ENCODE assay signal across 32 cellular contexts in the genomic region with DNA sequence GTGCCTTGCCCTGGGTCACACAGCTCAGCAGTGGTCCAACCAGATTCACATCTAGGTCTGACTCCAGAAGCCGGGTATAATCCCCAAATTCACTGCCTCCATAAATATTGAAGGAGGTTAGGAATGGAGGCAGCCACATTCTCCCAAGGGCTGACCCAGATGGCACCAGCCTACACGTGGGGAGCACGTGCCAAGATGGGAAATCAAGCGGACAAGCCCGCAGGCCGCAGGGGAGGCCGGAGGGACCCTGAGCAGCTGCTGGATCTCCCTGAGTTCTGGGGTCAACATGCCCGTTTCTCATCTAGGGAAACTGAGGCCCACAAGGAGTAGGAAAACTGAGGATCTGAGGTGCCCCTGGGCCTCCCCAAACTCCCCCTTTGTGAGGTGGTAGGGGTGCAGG. TPM values are rescaled to one million over a fixed set of nuclear protein-coding genes. Genes with fewer than 3 reads are reported as not detected.
A peak's percentile ranks its signal among the peaks of the same experiment; 100 is the strongest.
DNase-seq lines count a peak whose midpoint lies in the region; ATAC-seq, FAIRE-seq and TF ChIP-seq lines count a peak whose summit lies in the region.
"Had no signal": no experiment of that assay in that cellular context is flagged by ENCODE, and none has a peak within 500 bp of the region (broad histone marks: within the 10 kb centered on the region; RNA-seq: fewer than 3 reads in every experiment).

No MANE protein-coding gene starts in this region.

- H2AFZ ChIP-seq in HepG2 (ENCODE audit: low read length) (no peak overlapping the region), KMS-11 (ENCODE audit: low read depth) (no peak overlapping the region), K562 (ENCODE audit: low read depth, low read length) (no peak overlapping the region)

- FAIRE-seq in HepG2 (lab: Jason Lieb, UNC): no peak
- no peak for FAIRE-seq in K562 (lab: Jason Lieb, UNC)
- FAIRE-seq: A204.1, A549, D721Med had no signal

- H3K4me2 ChIP-seq in HepG2 (ENCODE audit: low read depth, low read length) (no peak overlapping the region), KMS-11 (peak overlapping the region; percentile 71; the same call in 1 of the 2 replicates), K562 (ENCODE audit: insufficient read depth, low read length) (no peak overlapping the region)
- H3K4me2 ChIP-seq: A549; BLaER1; BLaER1 treated with 17β-estradiol and CSF1 and Interleukin-3, amounts not matched to agents 10 nM and 100 nM had no signal

- H3K9ac ChIP-seq in HepG2 (ENCODE audit: insufficient read depth, low read depth, low read length): no peak overlapping the region
- H3K9ac ChIP-seq in KMS-11: no peak overlapping the region
- no peak overlapping the region for H3K9ac ChIP-seq in K562 (ENCODE audit: insufficient read depth in 1 of 2, low read depth in 2 of 2, low read length in 2 of 2)
- H3K9ac ChIP-seq: BLaER1; BLaER1 treated with 17β-estradiol and CSF1 and Interleukin-3, amounts not matched to agents 10 nM and 100 nM had no signal

- CTCF ChIA-PET in HepG2 (lab: Yijun Ruan, JAX; ENCODE audit: low intra/inter-chr PET ratio, low total read pairs): no interaction called here
- CTCF ChIA-PET in K562 (lab: Yijun Ruan, JAX; ENCODE audit: low intra/inter-chr PET ratio): no interaction called here

- H3K36me3 ChIP-seq in HepG2 (replicated peaks in 1 of 2; ENCODE audit: control insufficient read depth in 1 of 2, insufficient read depth in 2 of 2, low read length in 2 of 2): no peaks in the 10 kb centered on the region
- no peaks in the 10 kb centered on the region for H3K36me3 ChIP-seq in right lobe of liver
- H3K36me3 ChIP-seq in KMS-11 (ENCODE audit: insufficient read depth): no peaks in the 10 kb centered on the region
- H3K36me3 ChIP-seq in K562 (ENCODE audit: control insufficient read depth, insufficient read depth, low read length): no peaks in the 10 kb centered on the region
- no peaks in the 10 kb centered on the region for H3K36me3 ChIP-seq in uterus
- H3K36me3 ChIP-seq: BE2C; BLaER1; BLaER1 treated with 17β-estradiol and CSF1 and Interleukin-3, amounts not matched to agents 10 nM and 100 nM had no signal

- DNase-seq in HepG2 (ENCODE audit: low spot score) (no peak), right lobe of liver (no peak), K562 (ENCODE audit: extremely low read depth in 1 of 4, low spot score in 3 of 4) (no peak), NCI-H526 (lab: John Stamatoyannopoulos, UW) (no peak), uterus (no peak)
- DNase-seq: 8988T; ACHN; AML-193; BE2C; C1 segment of cervical spinal cord; Caco-2; Calu3; CD4-positive, alpha-beta memory T cell; CD4-positive, alpha-beta T cell; CD8-positive, alpha-beta memory T cell; CD8-positive, alpha-beta T cell; COR-L47; DMS 273 treated with DMSO at 0.1 percent for 48 hours; DMS153; DMS53; DMS79; DMS79 treated with DMSO at 0.1 percent for 48 hours; DND-41; EL had no signal

- no peak for ATAC-seq in HepG2
- no peak for ATAC-seq in right lobe of liver
- no peak for ATAC-seq in K562
- ATAC-seq: A549; CD8-positive, alpha-beta T cell had no signal

- H3K4me1 ChIP-seq in HepG2 (ENCODE audit: insufficient read depth, low read length) (no peaks in the 10 kb centered on the region), right lobe of liver (no peaks in the 10 kb centered on the region), KMS-11 (ENCODE audit: low read depth, poor library complexity, severe bottlenecking) (peaks cover 69% of the 10 kb centered on the region), K562 (replicated peaks in 1 of 2; ENCODE audit: control insufficient read depth in 2 of 2, insufficient read depth in 2 of 2, low read length in 2 of 2) (peaks cover 0 to 3% of the 10 kb centered on the region in 2 experiments; a peak in 1 of 5 replicates), uterus (no peaks in the 10 kb centered on the region)
- H3K4me1 ChIP-seq: A549; BE2C; BLaER1; BLaER1 treated with 17β-estradiol and CSF1 and Interleukin-3, amounts not matched to agents 10 nM and 100 nM; Caco-2 had no signal

- BruUV-seq in HepG2 (replicated peaks; lab: Mats Ljungman, UMichigan): no TSS peak
- BruUV-seq in K562 (replicated peaks; lab: Mats Ljungman, UMichigan): no TSS peak

- intact Hi-C loops in HepG2 (cut with micrococcal nuclease; ENCODE audit: unreplicated experiment) (no loop called here), right lobe of liver (cut with DNase I) (no loop called here), K562 (cut with micrococcal nuclease) (no loop called here), uterus (cut with DNase I; ENCODE audit: low total_unique reads) (no loop called here)

- H3K27ac ChIP-seq in HepG2 (ENCODE audit: extremely low read length, insufficient read depth, low read length) (no peak overlapping the region), right lobe of liver (no peak overlapping the region), KMS-11 (no peak overlapping the region; the same call in 1 of the 2 replicates), K562 (ENCODE audit: extremely low read depth, low read depth, low read length) (no peak overlapping the region), uterus (no peak overlapping the region)
- H3K27ac ChIP-seq: 22Rv1; A549; BLaER1; BLaER1 treated with 17β-estradiol and CSF1 and Interleukin-3, amounts not matched to agents 10 nM and 100 nM; C4-2B had no signal

- TF ChIP-seq CTCF in HepG2 (CRISPR knock-in tag; IDR thresholded peaks at IDR 0.05) (no peak), right lobe of liver (IDR thresholded peaks at IDR 0.05) (no peak), KMS-11 (conservative IDR thresholded peaks at IDR 0.05; ENCODE audit: low read depth, low read length) (no peak), K562 (IDR thresholded peaks at IDR 0.05 in 2 of 3, conservative IDR thresholded peaks at IDR 0.05 in 1 of 3; ENCODE audit: insufficient read depth in 2 of 3, low read depth in 1 of 3, low read length in 3 of 3) (no peak), uterus (IDR thresholded peaks at IDR 0.05) (no peak)

- H3K4me3 ChIP-seq in HepG2 (replicated peaks in 1 of 3; ENCODE audit: insufficient read depth in 1 of 3, low read depth in 2 of 3, low read length in 3 of 3) (no peak overlapping the region), right lobe of liver (no peak overlapping the region), KMS-11 (IDR thresholded peaks at IDR 0.05; ENCODE audit: insufficient read depth, low read depth, low read length) (no peak overlapping the region), K562 (no peak overlapping the region), uterus (no peak overlapping the region)
- H3K4me3 ChIP-seq: A549; BLaER1; BLaER1 treated with 17β-estradiol and CSF1 and Interleukin-3, amounts not matched to agents 10 nM and 100 nM had no signal

- no peaks in the 10 kb centered on the region for H3K9me1 ChIP-seq in K562 (ENCODE audit: control insufficient read depth, insufficient read depth, low read length)

- TF ChIP-seq POLR2A in HepG2 (IDR thresholded peaks at IDR 0.05; ENCODE audit: insufficient read depth in 1 of 2, low read depth in 2 of 2, low read length in 2 of 2) (no peak), right lobe of liver (IDR thresholded peaks at IDR 0.05) (no peak), K562 (conservative IDR thresholded peaks at IDR 0.05) (no peak), uterus (IDR thresholded peaks at IDR 0.05) (no peak)

- H3K9me3 ChIP-seq in HepG2 (ENCODE audit: low read length) (no peaks in the 10 kb centered on the region), right lobe of liver (no peaks in the 10 kb centered on the region), K562 (replicated peaks; ENCODE audit: control insufficient read depth, insufficient read depth, low read depth, low read length) (no peaks in the 10 kb centered on the region), uterus (no peaks in the 10 kb centered on the region)
- H3K9me3 ChIP-seq: A549; BE2C; BLaER1; BLaER1 treated with 17β-estradiol and CSF1 and Interleukin-3, amounts not matched to agents 10 nM and 100 nM; Caco-2 had no signal

- WGBS in HepG2 (ENCODE audit: low lambda C conversion rate): 46% methylated on average over 7 of the region's 8 CpGs
- WGBS in right lobe of liver (ENCODE audit: insufficient coverage, low coverage, low lambda C conversion rate, missing lambda C conversion rate): 70% methylated on average over 8 of the region's 8 CpGs
- 17% methylated on average over 8 of the region's 8 CpGs for WGBS in K562 (ENCODE audit: insufficient coverage, low coverage, missing lambda C conversion rate)

- H4K20me1 ChIP-seq in HepG2 (ENCODE audit: insufficient read depth, low read length) (no peaks in the 10 kb centered on the region), KMS-11 (ENCODE audit: insufficient read depth) (no peaks in the 10 kb centered on the region), K562 (replicated peaks; ENCODE audit: control insufficient read depth, insufficient read depth, low read length) (no peaks in the 10 kb centered on the region)
- H4K20me1 ChIP-seq: BLaER1; BLaER1 treated with 17β-estradiol and CSF1 and Interleukin-3, amounts not matched to agents 10 nM and 100 nM had no signal

- in situ Hi-C loops in HepG2 (cut with HindIII; ENCODE audit: extremely low pct_ligation_motif_present, low pct_unique_long_range_greater_than_20kb): no loop called here
- in situ Hi-C loops in K562 (cut with MboI): no loop called here

- TF ChIP-seq RAD21 in HepG2 (CRISPR knock-in tag; IDR thresholded peaks at IDR 0.05): no peak
- no peak for TF ChIP-seq RAD21 in K562 (CRISPR knock-in tag; conservative IDR thresholded peaks at IDR 0.05 in 1 of 2, IDR thresholded peaks at IDR 0.05 in 1 of 2)

- POLR2A ChIA-PET in HepG2 (lab: Yijun Ruan, JAX): no interaction called here
- POLR2A ChIA-PET in K562 (lab: Yijun Ruan, JAX): interaction anchor here (0.6 kb wide), 1 partner anchor 182 kb away, joined by 3 read pairs; no protein-coding TSS in a partner anchor

- H3K79me2 ChIP-seq in HepG2 (ENCODE audit: insufficient read depth, low read length): no peaks in the 10 kb centered on the region
- no peaks in the 10 kb centered on the region for H3K79me2 ChIP-seq in KMS-11 (ENCODE audit: insufficient read depth, low read depth)
- H3K79me2 ChIP-seq in K562 (ENCODE audit: control insufficient read depth, insufficient read depth, low read length): no peaks in the 10 kb centered on the region

- H3K27me3 ChIP-seq in HepG2 (ENCODE audit: control insufficient read depth in 1 of 2, insufficient read depth in 2 of 2, low read length in 2 of 2): 0 out of 5 replicates have a peak, but pooled peaks cover 0 to 3% of the 10 kb centered on the region in 2 experiments
- H3K27me3 ChIP-seq in right lobe of liver: no peaks in the 10 kb centered on the region
- no peaks in the 10 kb centered on the region for H3K27me3 ChIP-seq in KMS-11 (ENCODE audit: insufficient read depth, low read depth)
- H3K27me3 ChIP-seq in K562 (ENCODE audit: control insufficient read depth in 2 of 2, insufficient read depth in 2 of 2, low read length in 2 of 2): peaks cover 2 to 15% of the 10 kb centered on the region in 2 experiments; a peak in 4 of 5 replicates
- no peaks in the 10 kb centered on the region for H3K27me3 ChIP-seq in uterus
- H3K27me3 ChIP-seq: BE2C; BLaER1; BLaER1 treated with 17β-estradiol and CSF1 and Interleukin-3, amounts not matched to agents 10 nM and 100 nM had no signal

- no peak for TF ChIP-seq EP300 in HepG2 (IDR thresholded peaks at IDR 0.05; ENCODE audit: low read depth in 2 of 2, low read length in 2 of 2)
- TF ChIP-seq EP300 in HepG2 (CRISPR knock-in tag; IDR thresholded peaks at IDR 0.05; ENCODE audit: borderline replicate concordance): no peak
- TF ChIP-seq EP300 in K562 (IDR thresholded peaks at IDR 0.05; ENCODE audit: low read length): no peak

RNA-seq across cellular contexts. Expression of gene CNEP1R1, which starts 32.2 kb away (rescaled TPM):
- total RNA-seq in HepG2 (2016; rRNA removed; fragmentation: Illumina TruSeq; extraction: Trizol) (22.9 and 23.6 TPM in 2 replicates), right lobe of liver (1 to 10 TPM; 6.0 to 9.6 (median 7.5) TPM), K562 (2014; rRNA removed) (7.6 and 11.8 TPM in 2 replicates), K562 (2014; rRNA removed; fragmentation: Illumina TruSeq; extraction: Trizol) (11.4 and 15.8 TPM in 2 replicates), K562 (2015; rRNA removed; fragmentation: Illumina TruSeq; extraction: Trizol) (11.7 and 13.8 TPM in 2 replicates), K562 (2021) (8.8 and 10.9 TPM in 2 replicates), uterus (10 to 100 TPM; 14.1 to 51.7 (median 29.5) TPM)
- total RNA-seq in HepG2 (2016; cell fraction: cytosol; rRNA removed; fragmentation: Illumina TruSeq; extraction: Trizol; ENCODE audit: low read depth): 10.6 and 11.2 TPM in 2 replicates
- total RNA-seq in HepG2 (2016; cell fraction: insoluble cytoplasmic fraction; rRNA removed; fragmentation: Illumina TruSeq; extraction: Trizol): 20.7 and 24.2 TPM in 2 replicates
- 25.2 and 28.8 TPM in 2 replicates for total RNA-seq in HepG2 (2016; cell fraction: membrane; rRNA removed; fragmentation: Illumina TruSeq; extraction: Trizol)
- total RNA-seq in HepG2 (2016; cell fraction: nucleus; rRNA removed; fragmentation: Illumina TruSeq; extraction: Trizol): 23.6 and 26.4 TPM in 2 replicates
- polyA plus RNA-seq in HepG2 (2011; rRNA removed) (25.3 and 26.8 TPM in 2 replicates), K562 (2011; rRNA removed) (19.4 and 20.1 TPM in 2 replicates), K562 (2014; fragmentation: Illumina TruSeq; extraction: Trizol) (8.1 and 8.8 TPM in 2 replicates), K562 (2014; fragmentation: Nextera tagmentation; extraction: Ambion mirVana) (10 to 100 TPM in 1 of 2 experiments, 1 to 10 TPM in 1; 9.7 to 10.8 TPM), K562 (2014; rRNA removed) (9.7 and 10.6 TPM in 2 replicates)
- polyA plus RNA-seq in HepG2 (2011; cell fraction: cytosol; rRNA removed): 13.4 and 20.7 TPM in 2 replicates
- 25.5 and 34.1 TPM in 2 replicates for polyA plus RNA-seq in HepG2 (2011; cell fraction: nucleus; rRNA removed)
- 15.1 and 16.1 TPM in 2 replicates for polyA plus RNA-seq in HepG2 (2012)
- 5.8 and 6.8 TPM in 2 replicates for polyA plus RNA-seq in HepG2 (2016; cell fraction: cytosol; fragmentation: Illumina TruSeq; extraction: Trizol; ENCODE audit: low read depth)
- polyA plus RNA-seq in HepG2 (2016; cell fraction: insoluble cytoplasmic fraction; fragmentation: Illumina TruSeq; extraction: Trizol; ENCODE audit: low read depth): 17.2 and 18.5 TPM in 2 replicates
- polyA plus RNA-seq in HepG2 (2016; cell fraction: membrane; fragmentation: Illumina TruSeq; extraction: Trizol; ENCODE audit: low read depth): 12.5 and 13.8 TPM in 2 replicates
- polyA plus RNA-seq in HepG2 (2016; cell fraction: nucleus; fragmentation: Illumina TruSeq; extraction: Trizol; ENCODE audit: insufficient read depth, low read depth): 46.2 and 46.7 TPM in 2 replicates
- polyA minus RNA-seq in HepG2 (2011; rRNA and poly(A)+ RNA removed; ENCODE audit: low replicate concordance): 9.1 and 15.4 TPM in 2 replicates
- 17.9 and 22.7 TPM in 2 replicates for polyA minus RNA-seq in HepG2 (2011; cell fraction: cytosol; rRNA and poly(A)+ RNA removed)
- polyA minus RNA-seq in HepG2 (2011; cell fraction: nucleus; rRNA and poly(A)+ RNA removed): 30.4 and 32.3 TPM in 2 replicates
- total RNA-seq in K562 (2011; cell fraction: chromatin; rRNA removed; ENCODE audit: low replicate concordance): 30.9 and 56.1 TPM in 2 replicates
- 28.0 and 29.5 TPM in 2 replicates for total RNA-seq in K562 (2011; cell fraction: nucleolus; rRNA removed)
- 38.5 and 53.7 TPM in 2 replicates for total RNA-seq in K562 (2011; cell fraction: nucleoplasm; rRNA removed)
- polyA plus RNA-seq in K562 (2011; cell fraction: cytosol; rRNA removed): 5.1 and 12.1 TPM in 2 replicates
- polyA plus RNA-seq in K562 (2011; cell fraction: nucleus; rRNA removed): 18.1 and 25.9 TPM in 2 replicates
- 6.9 and 7.8 TPM in 2 replicates for polyA plus RNA-seq in K562 (2012)
- 23.6 and 25.8 TPM in 2 replicates for polyA minus RNA-seq in K562 (2011; rRNA and poly(A)+ RNA removed)
- polyA minus RNA-seq in K562 (2011; cell fraction: cytosol; rRNA and poly(A)+ RNA removed): 9.8 and 10.5 TPM in 2 replicates
- polyA minus RNA-seq in K562 (2011; cell fraction: nucleus; rRNA and poly(A)+ RNA removed): 16.2 and 23.8 TPM in 2 replicates

Comparison
In these comparisons a context has a peak if more than half of its experiments do, and no peak if none do; other contexts are left out.
1. Of the 241 proteins assayed by ChIP-seq in both HepG2 and K562: peak only in HepG2: MNT; only in K562: BHLHE40; in both: none; in neither: 239.